Comparison of ENCODE assay signal across 17 cellular contexts in genomic region chr6:157859775-157860504, GRCh38. TPM values are rescaled to one million over a fixed set of nuclear protein-coding genes. Genes with fewer than 3 reads are reported as not detected.
DNase-seq lines count a peak whose midpoint lies in the region; ATAC-seq and TF ChIP-seq lines count a peak whose summit lies in the region.
"Had no signal": no experiment of that assay in that cellular context is flagged by ENCODE, and none has a peak within 500 bp of the region (broad histone marks: within the 10 kb centered on the region; RNA-seq: fewer than 3 reads in every experiment).

No MANE protein-coding gene starts in this region.

- H3K4me1 Mint-ChIP-seq in CD4-positive, alpha-beta memory T cell: peaks cover 26 to 72% (median 33%) of the 10 kb centered on the region in 4 donors
- peaks cover 65% of the 10 kb centered on the region for H3K4me1 Mint-ChIP-seq in chondrocyte (ENCODE audit: low read depth)
- H3K4me1 Mint-ChIP-seq in nephron: peaks cover 38% of the 10 kb centered on the region
- H3K4me1 Mint-ChIP-seq in mesothelial cell of epicardium: peaks cover 34% of the 10 kb centered on the region

- CTCF ChIA-PET in CD4-positive, alpha-beta memory T cell (lab: Charles Lee; ENCODE audit: partially characterized antibody): no interaction called here

- peak overlapping the region in 5 of 8 donors; percentile 3 to 81 (median 35) for H3K4me3 Mint-ChIP-seq in CD4-positive, alpha-beta memory T cell
- H3K4me3 Mint-ChIP-seq in chondrocyte (ENCODE audit: unreplicated experiment) (no peak overlapping the region), nephron (no peak overlapping the region), mesothelial cell of epicardium (no peak overlapping the region)

- no peak overlapping the region for H3K27ac ChIP-seq in CD4-positive, alpha-beta memory T cell (ENCODE audit: low read depth, low read length)
- H3K27ac ChIP-seq: brain microvascular endothelial cell, left lung had no signal

- H3K36me3 Mint-ChIP-seq in CD4-positive, alpha-beta memory T cell: peaks cover 2 to 3% of the 10 kb centered on the region in 2 donors
- H3K36me3 Mint-ChIP-seq in chondrocyte (ENCODE audit: low read depth) (no peaks in the 10 kb centered on the region), nephron (ENCODE audit: low read depth) (peaks cover 5% of the 10 kb centered on the region), mesothelial cell of epicardium (no peaks in the 10 kb centered on the region)

- peaks cover 45% of the 10 kb centered on the region for H3K4me1 ChIP-seq in CD4-positive, alpha-beta memory T cell (ENCODE audit: insufficient read depth, low read length)

- no peak for DNase-seq in CD4-positive, alpha-beta memory T cell
- DNase-seq in M059J (ENCODE audit: low read depth): peak; percentile 55
- no peak for DNase-seq in chondrocyte (ENCODE audit: low spot score)
- DNase-seq in mesothelial cell of epicardium (ENCODE audit: low spot score in 2 of 2, unreplicated experiment in 2 of 2): no peak
- no peak for DNase-seq in stimulated activated CD4-positive, alpha-beta T cell treated with anti-CD3 and anti-CD28 coated beads, Interleukin-15, amount 100 ng/mL, for 24 hours
- DNase-seq: activated CD4-positive, alpha-beta T cell treated with anti-CD3 and anti-CD28 coated beads, Interleukin-2, amount 50 U/mL, for 48 hours; activated T-cell treated with anti-CD3 and anti-CD28 coated beads, Interleukin-2, amount 50 U/mL, for 48 hours; brain microvascular endothelial cell; cortex of kidney; HCEC 1CT; KG1; left lung; NCI-H1092 treated with DMSO at 0.1 percent for 48 hours; nucleus accumbens had no signal

- no peaks in the 10 kb centered on the region for H3K9me3 ChIP-seq in CD4-positive, alpha-beta memory T cell (ENCODE audit: control insufficient read depth in 1 of 2, low read length in 2 of 2)
- H3K9me3 ChIP-seq: left lung had no signal

- no peak for TF ChIP-seq CTCF in chondrocyte (IDR thresholded peaks at IDR 0.05)
- TF ChIP-seq CTCF in nephron (IDR thresholded peaks at IDR 0.05; ENCODE audit: unreplicated experiment in 3 of 3): no peak
- TF ChIP-seq CTCF in mesothelial cell of epicardium (IDR thresholded peaks at IDR 0.05; ENCODE audit: unreplicated experiment): no peak

- intact Hi-C loops in CD4-positive, alpha-beta memory T cell (cut with micrococcal nuclease): no loop called here

- no peaks in the 10 kb centered on the region for H3K36me3 ChIP-seq in CD4-positive, alpha-beta memory T cell (ENCODE audit: insufficient read depth, low read length)
- H3K36me3 ChIP-seq: brain microvascular endothelial cell, left lung had no signal

- POLR2A ChIA-PET in CD4-positive, alpha-beta memory T cell (lab: Charles Lee; ENCODE audit: partially characterized antibody): no interaction called here

- no peaks in the 10 kb centered on the region for H3K27me3 ChIP-seq in CD4-positive, alpha-beta memory T cell (ENCODE audit: insufficient read depth, low read length)
- H3K27me3 ChIP-seq: brain microvascular endothelial cell, left lung had no signal

- H3K4me3 ChIP-seq in CD4-positive, alpha-beta memory T cell (ENCODE audit: low read length in 2 of 2): no peak overlapping the region
- H3K4me3 ChIP-seq: left lung had no signal

- peaks cover 0 to 1% of the 10 kb centered on the region in 2 donors for H3K27me3 Mint-ChIP-seq in CD4-positive, alpha-beta memory T cell
- H3K27me3 Mint-ChIP-seq in chondrocyte (ENCODE audit: low read depth): no peaks in the 10 kb centered on the region
- no peaks in the 10 kb centered on the region for H3K27me3 Mint-ChIP-seq in nephron (ENCODE audit: low read depth)
- no peaks in the 10 kb centered on the region for H3K27me3 Mint-ChIP-seq in mesothelial cell of epicardium (ENCODE audit: low read depth)

- H3K9me3 Mint-ChIP-seq in CD4-positive, alpha-beta memory T cell: peaks cover 0 to 5% (median under 1%) of the 10 kb centered on the region in 8 donors
- no peaks in the 10 kb centered on the region for H3K9me3 Mint-ChIP-seq in chondrocyte (ENCODE audit: low read depth)
- H3K9me3 Mint-ChIP-seq in nephron: peaks cover under 1% of the 10 kb centered on the region
- peaks cover 8% of the 10 kb centered on the region for H3K9me3 Mint-ChIP-seq in mesothelial cell of epicardium

- H3K27ac Mint-ChIP-seq in CD4-positive, alpha-beta memory T cell: peak overlapping the region in 3 of 7 donors; percentile 40 to 54 (median 42)
- H3K27ac Mint-ChIP-seq in chondrocyte (ENCODE audit: unreplicated experiment) (peak overlapping the region; percentile 1), nephron (peak overlapping the region in 2 of 3 experiments; percentile 30 to 65), mesothelial cell of epicardium (no peak overlapping the region)

- ATAC-seq in GM19455 (IDR thresholded peaks at IDR 0.05; ENCODE audit: unreplicated experiment): no peak
- ATAC-seq: sciatic nerve had no signal

RNA-seq across cellular contexts. Expression of gene SNX9, which starts 36.9 kb away (rescaled TPM):
- 10 to 100 TPM; 21.5 to 21.9 TPM for total RNA-seq in CD4-positive, alpha-beta memory T cell
- polyA plus RNA-seq in CD4-positive, alpha-beta memory T cell: 10 to 100 TPM; 12.9 to 19.4 TPM
- total RNA-seq in M059J (2014; rRNA removed; shearing (Covaris generic)): 23.0 and 37.8 TPM in 2 replicates
- total RNA-seq in chondrocyte (31.7 to 47.1 TPM (median 43.9 TPM) in 3 replicates), mesothelial cell of epicardium (22.8 to 24.0 TPM (median 23.1 TPM) in 3 replicates)

Comparison
In these comparisons a context has a peak if more than half of its experiments do, and no peak if none do; other contexts are left out.
1. H3K4me3 Mint-ChIP-seq: peak in CD4-positive, alpha-beta memory T cell (5 of 8); none in chondrocyte (single experiment), nephron (0 of 3) and mesothelial cell of epicardium (single experiment).